ENCODE assay signal across 10 cellular contexts in the genomic region with DNA sequence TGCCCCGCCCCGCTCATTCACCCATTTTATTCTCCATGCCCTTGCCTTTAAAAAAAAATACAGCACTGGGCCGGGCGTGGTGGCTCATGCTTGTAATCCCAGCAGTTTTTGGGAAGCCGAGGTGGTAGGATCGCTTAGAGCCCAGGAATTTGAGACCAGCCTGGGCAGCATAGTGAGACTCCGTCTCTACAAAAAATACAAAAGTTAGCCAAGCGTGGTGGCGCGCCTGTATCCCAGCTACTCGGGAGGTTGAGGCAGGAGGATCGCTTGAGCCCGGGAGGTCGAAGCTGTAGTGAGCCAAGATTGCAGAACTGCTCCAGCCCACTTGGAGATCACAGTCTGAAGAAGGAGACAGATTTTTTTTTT. TPM values are rescaled to one million over a fixed set of nuclear protein-coding genes. Genes with fewer than 3 reads are reported as not detected.
DNase-seq lines count a peak whose midpoint lies in the region; ATAC-seq, FAIRE-seq and TF ChIP-seq lines count a peak whose summit lies in the region.
"Had no signal": no experiment of that assay in that cellular context is flagged by ENCODE, and none has a peak within 500 bp of the region (broad histone marks: within the 10 kb centered on the region; RNA-seq: fewer than 3 reads in every experiment).

No MANE protein-coding gene starts in this region.

- peak overlapping the region; percentile 59 for H3K4me3 Mint-ChIP-seq in activated naive CD8-positive, alpha-beta T cell
- H3K4me3 Mint-ChIP-seq in stimulated activated naive B cell treated with anti-CD40 and anti-IgM and Interleukin-4, amounts not matched to agents 10 μg/mL and 1 μg/mL and 100 μg/mL, for 72 hours, result peak overlapping the region; percentile 94 to 99

- H3K4me3 ChIP-seq in HEK293 (ENCODE audit: low read depth, low read length), result peak overlapping the region; percentile 29
- H3K4me3 ChIP-seq in keratinocyte (ENCODE audit: control insufficient read depth in 2 of 3, extremely low read depth in 1 of 3, insufficient read depth in 2 of 3, low read depth in 1 of 3, low read length in 3 of 3), result peak overlapping the region; percentile 35 to 71 (median 62)

- peaks cover 6% of the 10 kb centered on the region for H3K4me1 Mint-ChIP-seq in activated naive CD8-positive, alpha-beta T cell (ENCODE audit: low read depth)
- peaks cover 4 to 15% of the 10 kb centered on the region in 2 donors for H3K4me1 Mint-ChIP-seq in stimulated activated naive B cell treated with anti-CD40 and anti-IgM and Interleukin-4, amounts not matched to agents 10 μg/mL and 1 μg/mL and 100 μg/mL, for 72 hours

- no peak for FAIRE-seq in keratinocyte (lab: Jason Lieb, UNC)

- H3K36me3 ChIP-seq in HEK293 (ENCODE audit: control insufficient read depth in 2 of 2, insufficient read depth in 1 of 2, low read length in 2 of 2), result no peaks in the 10 kb centered on the region
- no peaks in the 10 kb centered on the region for H3K36me3 ChIP-seq in keratinocyte (ENCODE audit: control insufficient read depth in 2 of 2, extremely low read depth in 1 of 2, insufficient read depth in 2 of 2, low read length in 2 of 2)

- H3K27ac ChIP-seq in HEK293 (ENCODE audit: extremely low read depth, low read depth, low read length) (no peak overlapping the region), keratinocyte (ENCODE audit: control insufficient read depth, insufficient read depth, low read length) (no peak overlapping the region)
- H3K27ac ChIP-seq: RWPE1 had no signal

- no peak for ATAC-seq in stimulated activated naive B cell treated with anti-CD40 and anti-IgM and Interleukin-4, amounts not matched to agents 10 μg/mL and 1 μg/mL and 100 μg/mL, for 72 hours (replicated peaks)
- no peak for ATAC-seq in GM18873 (IDR thresholded peaks at IDR 0.05; ENCODE audit: low FRiP score, unreplicated experiment)

- POLR2A ChIA-PET in HEK293 (lab: Yijun Ruan, JAX), result interaction anchor here (0.6 kb wide), 1 partner anchor 215 kb away, joined by 3 read pairs; no protein-coding TSS in a partner anchor

- H4K20me1 ChIP-seq in keratinocyte (ENCODE audit: control insufficient read depth, extremely low read depth, insufficient read depth, low read length), result no peaks in the 10 kb centered on the region

- no peaks in the 10 kb centered on the region for H3K27me3 ChIP-seq in keratinocyte (ENCODE audit: control insufficient read depth, extremely low read depth, insufficient read depth, low read length)
- H3K27me3 ChIP-seq: body of pancreas had no signal

- H3K9me3 ChIP-seq in HEK293 (ENCODE audit: control insufficient read depth, insufficient read depth, low read depth, low read length) (no peaks in the 10 kb centered on the region), keratinocyte (ENCODE audit: control insufficient read depth, low read depth, low read length) (no peaks in the 10 kb centered on the region)
- H3K9me3 ChIP-seq: body of pancreas had no signal

- H3K27ac Mint-ChIP-seq in activated naive CD8-positive, alpha-beta T cell, result peak overlapping the region; percentile 17
- H3K27ac Mint-ChIP-seq in stimulated activated naive B cell treated with anti-CD40 and anti-IgM and Interleukin-4, amounts not matched to agents 10 μg/mL and 1 μg/mL and 100 μg/mL, for 72 hours, result no peak overlapping the region

- TF ChIP-seq CTCF in HEK293 (tag by site-specific recombination; IDR thresholded peaks at IDR 0.05) (no peak), keratinocyte (optimal IDR thresholded peaks at IDR 0.05 in 1 of 3, IDR thresholded peaks at IDR 0.05 in 1 of 3, conservative IDR thresholded peaks at IDR 0.05 in 1 of 3; ENCODE audit: extremely low read depth in 1 of 3, insufficient read depth in 2 of 3, low read length in 3 of 3) (no peak)

- no peaks in the 10 kb centered on the region for H3K9me3 Mint-ChIP-seq in activated naive CD8-positive, alpha-beta T cell (ENCODE audit: low read depth)
- no peaks in the 10 kb centered on the region for H3K9me3 Mint-ChIP-seq in stimulated activated naive B cell treated with anti-CD40 and anti-IgM and Interleukin-4, amounts not matched to agents 10 μg/mL and 1 μg/mL and 100 μg/mL, for 72 hours

- no peak overlapping the region for H3K9ac ChIP-seq in keratinocyte (ENCODE audit: control insufficient read depth, extremely low read depth, insufficient read depth, low read length)

- no peak for DNase-seq in keratinocyte (ENCODE audit: low read depth, low spot score)
- no peak for DNase-seq in stimulated activated naive B cell treated with anti-CD40 and anti-IgM and Interleukin-4, amounts not matched to agents 10 μg/mL and 1 μg/mL and 100 μg/mL, for 72 hours
- DNase-seq in dermis blood vessel endothelial cell, result no peak
- DNase-seq in NCI-H1105 treated with DMSO at 0.1 percent for 48 hours (lab: John Stamatoyannopoulos, UW), result no peak

- H2AFZ ChIP-seq in keratinocyte (ENCODE audit: control insufficient read depth, low read length), result peak overlapping the region; percentile 78

- dilution Hi-C loops in keratinocyte (cut with MboI; ENCODE audit: extremely low pct_ligation_motif_present, low sequenced_read_pairs), result no loop called here

- H3K27me3 Mint-ChIP-seq in activated naive CD8-positive, alpha-beta T cell, result no peaks in the 10 kb centered on the region
- peaks cover 10 to 17% of the 10 kb centered on the region in 2 donors for H3K27me3 Mint-ChIP-seq in stimulated activated naive B cell treated with anti-CD40 and anti-IgM and Interleukin-4, amounts not matched to agents 10 μg/mL and 1 μg/mL and 100 μg/mL, for 72 hours

- H3K79me2 ChIP-seq in keratinocyte (ENCODE audit: control insufficient read depth, insufficient read depth, low read length), result no peaks in the 10 kb centered on the region

- H3K4me1 ChIP-seq in HEK293 (ENCODE audit: control insufficient read depth, insufficient read depth, low read length) (no peaks in the 10 kb centered on the region), keratinocyte (ENCODE audit: control insufficient read depth, extremely low read depth, insufficient read depth, low read length) (no peaks in the 10 kb centered on the region)

- no peaks in the 10 kb centered on the region for H3K9me1 ChIP-seq in keratinocyte (ENCODE audit: control insufficient read depth, extremely low read depth, insufficient read depth, low read length)

- H3K4me2 ChIP-seq in keratinocyte (ENCODE audit: control insufficient read depth, extremely low read depth, insufficient read depth, low read depth, low read length), result peak overlapping the region; percentile 55

- CTCF ChIA-PET in HEK293 (lab: Yijun Ruan, JAX), result interaction anchor here (1.2 kb wide), 1 partner anchor 364 kb away, joined by 4 read pairs; no protein-coding TSS in a partner anchor

- no peaks in the 10 kb centered on the region for H3K36me3 Mint-ChIP-seq in activated naive CD8-positive, alpha-beta T cell
- H3K36me3 Mint-ChIP-seq in stimulated activated naive B cell treated with anti-CD40 and anti-IgM and Interleukin-4, amounts not matched to agents 10 μg/mL and 1 μg/mL and 100 μg/mL, for 72 hours, result no peaks in the 10 kb centered on the region

TF ChIP-seq in HEK293, 187 proteins besides CTCF, POLR2A, EP300 and RAD21:
- TF ChIP-seq GLI2 (tag by site-specific recombination; IDR thresholded peaks at IDR 0.05; ENCODE audit: borderline replicate concordance, low read depth), result no peak
- peak; percentile 99 for TF ChIP-seq ZNF121 (tag by site-specific recombination; IDR thresholded peaks at IDR 0.05)
- TF ChIP-seq, protein P1, sequence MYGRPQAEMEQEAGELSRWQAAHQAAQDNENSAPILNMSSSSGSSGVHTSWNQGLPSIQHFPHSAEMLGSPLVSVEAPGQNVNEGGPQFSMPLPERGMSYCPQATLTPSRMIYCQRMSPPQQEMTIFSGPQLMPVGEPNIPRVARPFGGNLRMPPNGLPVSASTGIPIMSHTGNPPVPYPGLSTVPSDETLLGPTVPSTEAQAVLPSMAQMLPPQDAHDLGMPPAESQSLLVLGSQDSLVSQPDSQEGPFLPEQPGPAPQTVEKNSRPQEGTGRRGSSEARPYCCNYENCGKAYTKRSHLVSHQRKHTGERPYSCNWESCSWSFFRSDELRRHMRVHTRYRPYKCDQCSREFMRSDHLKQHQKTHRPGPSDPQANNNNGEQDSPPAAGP (tag by site-specific recombination; IDR thresholded peaks at IDR 0.05), result no peak

RNA-seq across cellular contexts. Expression of gene KIF6, which starts 0.4 kb away (rescaled TPM):
- polyA plus RNA-seq in keratinocyte, result 0.09 to 0.14 TPM in 2 of 3 replicates, not detected in the other
- not detected for polyA plus RNA-seq in keratinocyte (2011; ENCODE audit: low read depth)
- polyA plus RNA-seq in keratinocyte (2011; cell fraction: cytosol; rRNA removed), result 0.10 and 0.11 TPM in 2 replicates
- polyA plus RNA-seq in keratinocyte (2011; cell fraction: nucleus; rRNA removed), result 0.10 and 0.19 TPM in 2 replicates
- polyA plus RNA-seq in keratinocyte (2012; ENCODE audit: low replicate concordance), result not detected in 2 replicates
- 0.10 TPM in 1 of 3 replicates, not detected in the others for polyA minus RNA-seq in keratinocyte
- polyA minus RNA-seq in keratinocyte (2011; cell fraction: cytosol; rRNA and poly(A)+ RNA removed), result not detected
- polyA minus RNA-seq in keratinocyte (2011; cell fraction: nucleus; rRNA and poly(A)+ RNA removed), result not detected in 2 replicates
- total RNA-seq in dermis blood vessel endothelial cell, result 0.19 TPM in 1 of 2 replicates, not detected in the other
- total RNA-seq: body of pancreas, HT-29 had no signal
